ENCODE assay signal across 8 cellular contexts in the genomic region with DNA sequence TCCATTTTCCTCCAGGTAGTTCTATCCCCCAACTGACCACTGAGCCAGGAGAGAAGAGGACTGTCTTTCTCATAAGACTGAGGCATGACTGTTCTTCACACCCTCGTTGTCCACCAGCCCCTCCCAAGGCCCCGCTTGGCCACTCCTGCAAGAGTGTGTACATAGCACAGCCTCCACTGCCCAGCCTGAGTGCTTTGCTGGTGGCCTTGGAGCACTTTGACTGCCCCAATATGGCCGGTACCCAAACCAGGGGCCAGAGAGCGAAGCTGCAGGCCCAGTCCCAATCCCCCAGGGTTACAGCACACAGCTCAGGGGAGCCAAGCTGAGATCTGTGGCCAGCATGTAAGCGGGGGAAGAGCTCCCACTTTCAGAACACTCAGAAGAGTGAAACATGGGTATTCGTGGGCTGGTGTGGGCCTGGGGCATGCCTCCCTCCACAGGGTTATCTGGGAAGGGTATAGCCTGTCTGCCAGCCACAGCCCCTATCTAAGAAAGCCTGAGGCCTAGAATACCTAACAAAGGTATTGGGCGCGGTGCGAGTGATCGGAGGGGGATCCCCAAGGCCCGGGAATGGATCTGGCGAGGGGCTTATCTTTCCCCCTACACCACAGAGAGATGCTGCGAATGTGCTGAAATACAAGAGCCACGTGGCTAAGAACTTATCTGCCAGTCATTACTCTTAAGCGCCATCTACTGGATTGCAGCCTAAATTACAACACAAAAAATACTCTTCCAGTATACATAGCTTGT.
A peak's percentile ranks its signal among the peaks of the same experiment; 100 is the strongest.
DNase-seq lines count a peak whose midpoint lies in the region; ATAC-seq and TF ChIP-seq lines count a peak whose summit lies in the region.

No MANE protein-coding gene starts in this region.

- H3K4me2 ChIP-seq in OCI-LY1 (ENCODE audit: low read length) = peak overlapping the region; percentile 19; the same call in 1 of the 2 replicates
- no peak overlapping the region for H3K4me2 ChIP-seq in neuronal stem cell (ENCODE audit: insufficient read depth, low read length, poor library complexity, severe bottlenecking)

- H4K20me1 ChIP-seq in OCI-LY1 (ENCODE audit: insufficient read depth, low read length) = no peaks in the 10 kb centered on the region

- no peak overlapping the region for H4K8ac ChIP-seq in neuronal stem cell (ENCODE audit: low read depth, low read length)

- no peak overlapping the region for H3K23ac ChIP-seq in neuronal stem cell (ENCODE audit: low read depth, low read length, poor library complexity)

- H2BK12ac ChIP-seq in neuronal stem cell (ENCODE audit: low read length) = no peak overlapping the region

- in situ Hi-C loops in Caki2 (cut with HindIII; ENCODE audit: low pct_unique_long_range_greater_than_20kb, low sequenced_read_pairs) = no loop called here

- H3K27me3 ChIP-seq in OCI-LY1 (ENCODE audit: insufficient read depth, low read length) (no peaks in the 10 kb centered on the region), neuronal stem cell (ENCODE audit: control insufficient read depth in 3 of 3, insufficient read depth in 3 of 3, low read depth in 1 of 3, low read length in 3 of 3) (no peaks in the 10 kb centered on the region)

- DNase-seq in Caki2 (ENCODE audit: low read depth) (peak; percentile 16), dermis blood vessel endothelial cell (peak; percentile 68), neuronal stem cell (ENCODE audit: low spot score) (no peak), hippocampal formation (lab: John Stamatoyannopoulos, UW) (no peak)

- peak overlapping the region; percentile 32 for H2AK5ac ChIP-seq in neuronal stem cell (ENCODE audit: low read depth, low read length)

- H4K91ac ChIP-seq in neuronal stem cell (ENCODE audit: low read depth, low read length, poor library complexity) = no peak overlapping the region

- no peak overlapping the region for H3K4me3 ChIP-seq in OCI-LY1 (ENCODE audit: low read depth, low read length, poor library complexity, severe bottlenecking)
- no peak overlapping the region for H3K4me3 ChIP-seq in neuronal stem cell (ENCODE audit: low read length in 2 of 2)

- H3K27ac ChIP-seq in OCI-LY1 (ENCODE audit: low read depth, low read length, poor library complexity, severe bottlenecking) = no peak overlapping the region
- no peak overlapping the region for H3K27ac ChIP-seq in neuronal stem cell (replicated peaks; ENCODE audit: low read length)

- no peaks in the 10 kb centered on the region for H3K79me2 ChIP-seq in OCI-LY1 (ENCODE audit: insufficient read depth, low read length)

- no peaks in the 10 kb centered on the region for H3F3A ChIP-seq in OCI-LY1 (ENCODE audit: insufficient read depth, low read length)

- no peaks in the 10 kb centered on the region for H3K9me3 ChIP-seq in OCI-LY1 (ENCODE audit: low read length)
- peaks cover 2 to 11% of the 10 kb centered on the region in 2 donors for H3K9me3 ChIP-seq in neuronal stem cell (replicated peaks in 1 of 2; ENCODE audit: control insufficient read depth in 2 of 2, insufficient read depth in 1 of 2, low read depth in 1 of 2, low read length in 2 of 2)

- no peak overlapping the region for H2BK5ac ChIP-seq in neuronal stem cell (ENCODE audit: low read length)

- no CpG with 5 or more reads among the region's 15 CpGs for whole genome bisulfite sequencing in neuronal stem cell (ENCODE audit: extremely low coverage in 2 of 2, insufficient read length in 2 of 2, insufficient replicate concordance in 1 of 2), 2 donors

- H3K36me3 ChIP-seq in OCI-LY1 (ENCODE audit: insufficient read depth, low read length) = no peaks in the 10 kb centered on the region
- no peaks in the 10 kb centered on the region for H3K36me3 ChIP-seq in neuronal stem cell (replicated peaks in 1 of 2; ENCODE audit: control insufficient read depth in 2 of 2, insufficient read depth in 2 of 2, low read length in 2 of 2)

- H2AFZ ChIP-seq in OCI-LY1 (ENCODE audit: low read length) = 0 out of 2 replicates have a peak overlapping the region, but pooled peaks have one; percentile 62
- H2AFZ ChIP-seq in neuronal stem cell (ENCODE audit: low read length) = no peak overlapping the region

- ATAC-seq in GM18873 (IDR thresholded peaks at IDR 0.05; ENCODE audit: low FRiP score, unreplicated experiment) (peak; percentile 79), HG03108 (IDR thresholded peaks at IDR 0.05; ENCODE audit: unreplicated experiment) (peak; percentile 77), GM18498 (IDR thresholded peaks at IDR 0.05; ENCODE audit: unreplicated experiment) (no peak)

- peak; percentile 85 for TF ChIP-seq CTCF in OCI-LY1 (IDR thresholded peaks at IDR 0.05; ENCODE audit: low read length)

- no peaks in the 10 kb centered on the region for H3K9me2 ChIP-seq in OCI-LY1 (ENCODE audit: low read depth, low read length)

- no peak overlapping the region for H2BK15ac ChIP-seq in neuronal stem cell (ENCODE audit: low read length)

- H3K4ac ChIP-seq in neuronal stem cell (ENCODE audit: low read length) = peak overlapping the region; percentile 19

- H3K79me1 ChIP-seq in neuronal stem cell (ENCODE audit: low read depth, low read length) = no peaks in the 10 kb centered on the region

- peaks cover 8% of the 10 kb centered on the region for H3K4me1 ChIP-seq in OCI-LY1 (ENCODE audit: insufficient read depth, low read length, severe bottlenecking)
- no peaks in the 10 kb centered on the region for H3K4me1 ChIP-seq in neuronal stem cell (ENCODE audit: control insufficient read depth in 2 of 2, insufficient read depth in 1 of 2, low read depth in 1 of 2, low read length in 2 of 2)

- H3K18ac ChIP-seq in neuronal stem cell (ENCODE audit: low read length) = peak overlapping the region; percentile 60

- H3K9ac ChIP-seq in OCI-LY1 (ENCODE audit: low read length) (no peak overlapping the region; the same call in 1 of the 2 replicates), neuronal stem cell (ENCODE audit: low read depth, low read length, poor library complexity) (no peak overlapping the region)

- no peak overlapping the region for H2BK120ac ChIP-seq in neuronal stem cell (ENCODE audit: low read depth, low read length)

- H3K14ac ChIP-seq in neuronal stem cell (ENCODE audit: low read length) = peak overlapping the region; percentile 94

Comparison
In these comparisons a context has a peak if more than half of its experiments do, and no peak if none do; other contexts are left out.
1. DNase-seq: peak in Caki2 (single experiment) and dermis blood vessel endothelial cell (single experiment); none in neuronal stem cell (single experiment) and hippocampal formation (0 of 2).